12 cellular contexts compared by ENCODE assay signal in genomic region chr2:46481541-46482193, GRCh38. TPM values are rescaled to one million over a fixed set of nuclear protein-coding genes. Genes with fewer than 3 reads are reported as not detected.
DNase-seq lines count a peak whose midpoint lies in the region; ATAC-seq and FAIRE-seq lines count a peak whose summit lies in the region.
"Had no signal": no experiment of that assay in that cellular context is flagged by ENCODE, and none has a peak within 500 bp of the region (broad histone marks: within the 10 kb centered on the region; RNA-seq: fewer than 3 reads in every experiment).

No MANE protein-coding gene starts in this region.

- FAIRE-seq in HTR-8/SVneo (lab: Jason Lieb, UNC), result peak; percentile 92
- peak; percentile 96 for FAIRE-seq in islet of Langerhans (lab: Jason Lieb, UNC)

- peaks cover 23% of the 10 kb centered on the region for H3K4me1 Mint-ChIP-seq in activated CD8-positive, alpha-beta memory T cell treated with anti-CD3 and anti-CD28 coated beads, Interleukin-2, amount 10 ng/mL, durations not matched to agents 7 days and 5 days

- no peak overlapping the region for H3K27ac Mint-ChIP-seq in activated CD8-positive, alpha-beta memory T cell treated with anti-CD3 and anti-CD28 coated beads, Interleukin-2, amount 10 ng/mL, durations not matched to agents 7 days and 5 days

- no peaks in the 10 kb centered on the region for H3K9me3 Mint-ChIP-seq in activated CD8-positive, alpha-beta memory T cell treated with anti-CD3 and anti-CD28 coated beads, Interleukin-2, amount 10 ng/mL, durations not matched to agents 7 days and 5 days (ENCODE audit: low read depth)

- H3K27me3 Mint-ChIP-seq in activated CD8-positive, alpha-beta memory T cell treated with anti-CD3 and anti-CD28 coated beads, Interleukin-2, amount 10 ng/mL, durations not matched to agents 7 days and 5 days, result peaks cover 2% of the 10 kb centered on the region

- H3K36me3 Mint-ChIP-seq in activated CD8-positive, alpha-beta memory T cell treated with anti-CD3 and anti-CD28 coated beads, Interleukin-2, amount 10 ng/mL, durations not matched to agents 7 days and 5 days, result no peaks in the 10 kb centered on the region

- no peak for ATAC-seq in activated CD8-positive, alpha-beta memory T cell treated with anti-CD3 and anti-CD28 coated beads, Interleukin-2, amount 10 ng/mL, durations not matched to agents 7 days and 5 days
- ATAC-seq in GM19395 (IDR thresholded peaks at IDR 0.05; ENCODE audit: unreplicated experiment), result no peak
- ATAC-seq: gastrocnemius medialis had no signal

- H3K4me3 Mint-ChIP-seq in activated CD8-positive, alpha-beta memory T cell treated with anti-CD3 and anti-CD28 coated beads, Interleukin-2, amount 10 ng/mL, durations not matched to agents 7 days and 5 days, result no peak overlapping the region

- CTCF ChIA-PET in activated CD8-positive, alpha-beta memory T cell treated with anti-CD3 and anti-CD28 coated beads, Interleukin-2, amount 10 ng/mL, durations not matched to agents 7 days and 5 days (lab: Charles Lee), result interaction anchor here (1.1 to 2.0 kb wide), 4 partner anchors 8 to 83 kb away, joined by 3 to 7 read pairs (median 4); no protein-coding TSS in a partner anchor

- DNase-seq in COR-L47 (lab: John Stamatoyannopoulos, UW) (peak; percentile 39), HTR-8/SVneo (ENCODE audit: insufficient read length, low spot score) (peak; percentile 86), SW480 (ENCODE audit: low spot score) (peak; percentile 28), NCI-H2171 treated with DMSO at 0.1 percent for 48 hours (lab: John Stamatoyannopoulos, UW) (no peak)
- DNase-seq in activated CD8-positive, alpha-beta memory T cell treated with anti-CD3 and anti-CD28 coated beads, Interleukin-2, amount 10 ng/mL, durations not matched to agents 7 days and 5 days, result no peak
- no peak for DNase-seq in activated naive CD4-positive, alpha-beta T cell treated with Interleukin-2 at 50 U/mL for 16 hours
- DNase-seq: activated naive CD4-positive, alpha-beta T cell; gastrocnemius medialis; NCI-H2171 had no signal

RNA-seq across cellular contexts. Expression of gene TMEM247, which starts 2.3 kb away (rescaled TPM):
- not detected for total RNA-seq in activated CD8-positive, alpha-beta memory T cell treated with anti-CD3 and anti-CD28 coated beads, Interleukin-2, amount 10 ng/mL, durations not matched to agents 7 days and 5 days
- total RNA-seq: gastrocnemius medialis, tibial nerve had no signal

Comparison
In these comparisons a context has a peak if more than half of its experiments do, and no peak if none do; other contexts are left out.
1. DNase-seq: peak in COR-L47 (single experiment), HTR-8/SVneo (single experiment) and SW480 (single experiment); none in activated CD8-positive, alpha-beta memory T cell treated with anti-CD3 and anti-CD28 coated beads, Interleukin-2, amount 10 ng/mL, durations not matched to agents 7 days and 5 days (single experiment), NCI-H2171 treated with DMSO at 0.1 percent for 48 hours (single experiment) and activated naive CD4-positive, alpha-beta T cell treated with Interleukin-2 at 50 U/mL for 16 hours (single experiment).